Comparison of ENCODE assay signal across 8 cellular contexts in genomic region chr7:67663644-67664043, GRCh38.
"Had no signal": no experiment of that assay in that cellular context is flagged by ENCODE, and none has a peak within 500 bp of the region (broad histone marks: within the 10 kb centered on the region; RNA-seq: fewer than 3 reads in every experiment).

No MANE protein-coding gene starts in this region.

- H3K4me3 Mint-ChIP-seq: H9, HFFc6, IgD-negative memory B cell had no signal

- ATAC-seq: HepG2 had no signal

- H3K4me3 ChIP-seq: GM23248 had no signal

- H3K36me3 Mint-ChIP-seq: IgD-negative memory B cell had no signal

- H3K27me3 Mint-ChIP-seq: IgD-negative memory B cell had no signal

- H3K9ac ChIP-seq: GM23248 had no signal

- H3K27ac Mint-ChIP-seq: H9, HFFc6, IgD-negative memory B cell had no signal

- H3K4me1 Mint-ChIP-seq: H9, IgD-negative memory B cell had no signal

- H2AFZ ChIP-seq: GM23248 had no signal

- H3K27ac ChIP-seq: GM23248, HL-60 had no signal

- DNase-seq: GM23248, H9, HCEC 1CT, HFFc6, KG1 had no signal
